In genomic region chr19:489418-490196, GRCh38 we compare ENCODE assay signal across 8 cellular contexts. TPM values are rescaled to one million over a fixed set of nuclear protein-coding genes. Genes with fewer than 3 reads are reported as not detected.
A peak's percentile ranks its signal among the peaks of the same experiment; 100 is the strongest.
DNase-seq lines count a peak whose midpoint lies in the region; ATAC-seq and TF ChIP-seq lines count a peak whose summit lies in the region.

No MANE protein-coding gene starts in this region.

- in situ Hi-C loops in brain microvascular endothelial cell (cut with HindIII; ENCODE audit: low pct_ligation_motif_present, low sequenced_read_pairs): no loop called here

- peak; percentile 3 for TF ChIP-seq CTCF in brain microvascular endothelial cell (IDR thresholded peaks at IDR 0.05; ENCODE audit: low read depth, low read length, missing control alignments)
- no peak for TF ChIP-seq CTCF in kidney epithelial cell (IDR thresholded peaks at IDR 0.05; ENCODE audit: insufficient read depth, low read length, poor library complexity, severe bottlenecking)

- H3K9me3 ChIP-seq in HUES6 (ENCODE audit: control insufficient read depth, insufficient read depth, low read depth, low read length): no peaks in the 10 kb centered on the region

- H3K4me1 ChIP-seq in HUES6 (ENCODE audit: control insufficient read depth, insufficient read depth, low read length): peaks cover 18% of the 10 kb centered on the region

- peaks cover 13% of the 10 kb centered on the region; the same call in 1 of the 2 replicates for H3K27me3 ChIP-seq in HUES6 (ENCODE audit: control insufficient read depth, insufficient read depth, low read length)
- H3K27me3 ChIP-seq in brain microvascular endothelial cell (replicated peaks): no peaks in the 10 kb centered on the region
- peaks cover 9% of the 10 kb centered on the region for H3K27me3 ChIP-seq in kidney epithelial cell (ENCODE audit: control insufficient read depth, insufficient read depth, low read length)

- H3K9ac ChIP-seq in HUES6 (ENCODE audit: low read length): peak overlapping the region; percentile 87

- no peak for DNase-seq in brain microvascular endothelial cell
- no peak for DNase-seq in kidney epithelial cell (ENCODE audit: low read depth)
- DNase-seq in NCI-H2107 treated with DMSO at 0.1 percent for 48 hours (lab: John Stamatoyannopoulos, UW; ENCODE audit: unreplicated experiment): no peak
- no peak for DNase-seq in T-helper 9 cell

- peaks cover 20% of the 10 kb centered on the region for H3K4me1 Mint-ChIP-seq in stimulated activated naive CD8-positive, alpha-beta T cell treated with anti-CD3 and anti-CD28 coated beads, Interleukin-15, Interleukin-2, amounts not matched to agents 100 ng/mL and 50 ng/mL, for 24 hours (ENCODE audit: low read depth)

- peaks cover 14% of the 10 kb centered on the region for H3K27me3 Mint-ChIP-seq in stimulated activated naive CD8-positive, alpha-beta T cell treated with anti-CD3 and anti-CD28 coated beads, Interleukin-15, Interleukin-2, amounts not matched to agents 100 ng/mL and 50 ng/mL, for 24 hours

- H3K4me3 ChIP-seq in GM08714 (ENCODE audit: low read length) (peak overlapping the region; percentile 93), HUES6 (ENCODE audit: low read depth, low read length) (peak overlapping the region; percentile 94), brain microvascular endothelial cell (ENCODE audit: low read depth, low read length) (peak overlapping the region; percentile 72), kidney epithelial cell (ENCODE audit: low read depth, low read length) (peak overlapping the region; percentile 88)

- no peaks in the 10 kb centered on the region for H3K9me3 Mint-ChIP-seq in stimulated activated naive CD8-positive, alpha-beta T cell treated with anti-CD3 and anti-CD28 coated beads, Interleukin-15, Interleukin-2, amounts not matched to agents 100 ng/mL and 50 ng/mL, for 24 hours

- no peaks in the 10 kb centered on the region for H3K36me3 Mint-ChIP-seq in stimulated activated naive CD8-positive, alpha-beta T cell treated with anti-CD3 and anti-CD28 coated beads, Interleukin-15, Interleukin-2, amounts not matched to agents 100 ng/mL and 50 ng/mL, for 24 hours (ENCODE audit: low read depth)

- H3K27ac ChIP-seq in HUES6 (ENCODE audit: low read depth, low read length) (peak overlapping the region; percentile 49; the same call in 1 of the 2 replicates), brain microvascular endothelial cell (no peak overlapping the region)

- H3K36me3 ChIP-seq in HUES6 (ENCODE audit: control insufficient read depth, insufficient read depth, low read length) (no peaks in the 10 kb centered on the region), brain microvascular endothelial cell (replicated peaks) (no peaks in the 10 kb centered on the region), kidney epithelial cell (ENCODE audit: control insufficient read depth, insufficient read depth, low read length) (no peaks in the 10 kb centered on the region)

- ATAC-seq in HG03280 (IDR thresholded peaks at IDR 0.05; ENCODE audit: unreplicated experiment): no peak

- H3K4me3 Mint-ChIP-seq in stimulated activated naive CD8-positive, alpha-beta T cell treated with anti-CD3 and anti-CD28 coated beads, Interleukin-15, Interleukin-2, amounts not matched to agents 100 ng/mL and 50 ng/mL, for 24 hours: peak overlapping the region; percentile 66

- H3K27ac Mint-ChIP-seq in stimulated activated naive CD8-positive, alpha-beta T cell treated with anti-CD3 and anti-CD28 coated beads, Interleukin-15, Interleukin-2, amounts not matched to agents 100 ng/mL and 50 ng/mL, for 24 hours: no peak overlapping the region

RNA-seq across cellular contexts. Expression of gene MADCAM1, which starts 6.7 kb away (rescaled TPM):
- total RNA-seq in kidney epithelial cell: 0.14 and 0.46 TPM in 2 replicates

RNA-seq across cellular contexts. Expression of gene TPGS1, which starts 17.7 kb away (rescaled TPM):
- total RNA-seq in kidney epithelial cell: 52.7 and 68.8 TPM in 2 replicates

RNA-seq across cellular contexts. Expression of gene SHC2, which starts 28.8 kb away (rescaled TPM):
- total RNA-seq in kidney epithelial cell: 15.2 and 19.5 TPM in 2 replicates

RNA-seq across cellular contexts. Expression of gene CDC34, which starts 42.0 kb away (rescaled TPM):
- 168 and 194 TPM in 2 replicates for total RNA-seq in kidney epithelial cell

RNA-seq across cellular contexts. Expression of gene GZMM, which starts 54.2 kb away (rescaled TPM):
- total RNA-seq in kidney epithelial cell: not detected in 2 replicates
